In the genomic region with DNA sequence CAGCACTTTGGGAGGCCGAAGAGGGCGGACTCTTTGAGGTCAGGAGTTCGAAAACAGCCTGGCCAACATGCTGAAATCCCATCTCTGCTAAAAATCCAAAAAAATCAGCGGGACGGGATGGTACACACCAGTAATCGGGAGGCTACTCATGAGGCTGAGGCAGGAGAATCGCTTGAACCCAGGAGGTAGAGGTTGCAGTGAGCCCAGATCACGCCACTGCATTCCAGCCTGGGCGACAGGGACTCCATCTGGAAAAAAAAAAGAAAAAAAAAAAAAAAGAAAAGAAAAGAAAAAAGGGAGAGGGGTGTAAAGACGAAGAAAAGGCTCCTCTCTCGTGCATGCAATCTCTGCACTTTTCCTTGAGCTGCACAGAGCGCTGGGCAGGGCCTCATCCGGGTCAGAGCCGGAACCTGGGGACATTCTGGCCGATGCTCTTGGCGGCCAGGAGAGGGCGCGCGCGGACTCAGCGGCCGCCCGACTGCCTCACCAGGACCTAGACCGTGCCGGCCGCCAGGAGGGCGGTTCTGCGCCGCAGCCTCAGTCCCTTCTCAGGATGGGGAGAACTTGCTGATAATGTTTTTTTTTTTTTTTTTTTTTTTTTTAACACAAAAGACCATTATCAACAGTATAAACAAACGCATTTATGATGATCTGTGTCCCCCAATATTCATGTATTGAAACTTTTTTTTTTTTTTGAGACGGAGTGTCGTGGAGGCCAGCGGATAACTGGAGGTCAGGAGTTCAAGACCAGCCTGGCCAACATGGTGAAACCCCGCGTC, we compare ENCODE assay signal across 8 cellular contexts. TPM values are rescaled to one million over a fixed set of nuclear protein-coding genes. Genes with fewer than 3 reads are reported as not detected.
DNase-seq lines count a peak whose midpoint lies in the region; ATAC-seq and TF ChIP-seq lines count a peak whose summit lies in the region.

No MANE protein-coding gene starts in this region.

- TF ChIP-seq POLR2A in Peyer's patch (IDR thresholded peaks at IDR 0.05) (no peak), suprapubic skin (IDR thresholded peaks at IDR 0.05) (no peak)

- H3K27ac Mint-ChIP-seq in neural crest cell (ENCODE audit: unreplicated experiment): no peak overlapping the region

- TF ChIP-seq CTCF in Peyer's patch (IDR thresholded peaks at IDR 0.05): peak; percentile 89 to 99 (median 97)
- TF ChIP-seq CTCF in neural crest cell (conservative IDR thresholded peaks at IDR 0.05): peak; percentile 96
- peak; percentile 94 to 97 for TF ChIP-seq CTCF in suprapubic skin (IDR thresholded peaks at IDR 0.05)

- DNase-seq in AG08396 (ENCODE audit: low spot score) (peak; percentile 81), Peyer's patch (peak; percentile 64 to 87 (median 85)), fibroblast of peridontal ligament (ENCODE audit: extremely low read depth) (peak; percentile 61), neural crest cell (ENCODE audit: low read depth, low spot score) (peak; percentile 61), suprapubic skin (ENCODE audit: low spot score in 2 of 2) (peak; percentile 79 to 87)
- DNase-seq in Jurkat, Clone E6-1 (ENCODE audit: low read depth, low spot score): peak; percentile 28
- peak; percentile 54 for DNase-seq in activated T-cell treated with anti-CD3 and anti-CD28 coated beads, Interleukin-2, amount 50 U/mL, for 4 hours

- no peaks in the 10 kb centered on the region for H3K36me3 Mint-ChIP-seq in activated T-cell treated with anti-CD3 and anti-CD28 coated beads, Interleukin-2, amount 50 U/mL, for 4 hours (ENCODE audit: insufficient read depth)
- no peaks in the 10 kb centered on the region for H3K36me3 Mint-ChIP-seq in neural crest cell (ENCODE audit: low read depth)

- H3K4me3 Mint-ChIP-seq in activated T-cell treated with anti-CD3 and anti-CD28 coated beads, Interleukin-2, amount 50 U/mL, for 4 hours: no peak overlapping the region
- no peak overlapping the region for H3K4me3 Mint-ChIP-seq in neural crest cell

- no peak overlapping the region for H3K4me3 ChIP-seq in Jurkat, Clone E6-1 (ENCODE audit: low read length)
- H3K4me3 ChIP-seq in Peyer's patch (no peak overlapping the region), suprapubic skin (no peak overlapping the region)

- H3K36me3 ChIP-seq in Peyer's patch (no peaks in the 10 kb centered on the region), suprapubic skin (no peaks in the 10 kb centered on the region)

- ATAC-seq in GM19023 (IDR thresholded peaks at IDR 0.05; ENCODE audit: unreplicated experiment): peak; percentile 76
- peak; percentile 100 for ATAC-seq in activated T-cell treated with anti-CD3 and anti-CD28 coated beads, Interleukin-2, amount 50 U/mL, for 4 hours

- 25% methylated on average over 35 of the region's 35 CpGs for WGBS in suprapubic skin

- TF ChIP-seq EP300 in suprapubic skin (IDR thresholded peaks at IDR 0.05): no peak

- no peaks in the 10 kb centered on the region for H3K27me3 Mint-ChIP-seq in activated T-cell treated with anti-CD3 and anti-CD28 coated beads, Interleukin-2, amount 50 U/mL, for 4 hours (ENCODE audit: low read depth)
- peaks cover 70% of the 10 kb centered on the region for H3K27me3 Mint-ChIP-seq in neural crest cell (ENCODE audit: low read depth)

- H3K27ac ChIP-seq in Peyer's patch (no peak overlapping the region), suprapubic skin (no peak overlapping the region)

- no peaks in the 10 kb centered on the region for H3K4me1 Mint-ChIP-seq in activated T-cell treated with anti-CD3 and anti-CD28 coated beads, Interleukin-2, amount 50 U/mL, for 4 hours (ENCODE audit: low read depth)
- no peaks in the 10 kb centered on the region for H3K4me1 Mint-ChIP-seq in neural crest cell

- H3K9me3 ChIP-seq in Peyer's patch (no peaks in the 10 kb centered on the region), suprapubic skin (no peaks in the 10 kb centered on the region)

- H3K9me3 Mint-ChIP-seq in activated T-cell treated with anti-CD3 and anti-CD28 coated beads, Interleukin-2, amount 50 U/mL, for 4 hours: no peaks in the 10 kb centered on the region
- H3K9me3 Mint-ChIP-seq in neural crest cell: no peaks in the 10 kb centered on the region

- H3K27me3 ChIP-seq in Peyer's patch (no peaks in the 10 kb centered on the region), suprapubic skin (no peaks in the 10 kb centered on the region)

- H3K4me1 ChIP-seq in Peyer's patch: peaks cover 0 to 5% (median 0%) of the 10 kb centered on the region in 4 donors
- peaks cover 8% of the 10 kb centered on the region for H3K4me1 ChIP-seq in suprapubic skin

RNA-seq across cellular contexts. Expression of a gene that starts 8.2 kb away (rescaled TPM):
- polyA plus RNA-seq in Jurkat, Clone E6-1 (2012; ENCODE audit: insufficient read depth, insufficient read length): 37.7 TPM
- total RNA-seq in Peyer's patch (10 to 100 TPM; 40.8 to 61.3 (median 53.1) TPM), neural crest cell (32.3 and 32.4 TPM in 2 replicates), suprapubic skin (10 to 100 TPM; 31.5 to 42.1 (median 34.7) TPM)
- 10 to 100 TPM; 25.7 to 28.7 (median 28.5) TPM for total RNA-seq in activated T-cell treated with anti-CD3 and anti-CD28 coated beads, Interleukin-2, amount 50 U/mL, for 4 hours

RNA-seq across cellular contexts. Expression of a gene that starts 16.8 kb away (rescaled TPM):
- polyA plus RNA-seq in Jurkat, Clone E6-1 (2012; ENCODE audit: insufficient read depth, insufficient read length): not detected
- total RNA-seq in Peyer's patch (1 to 10 TPM in 3 of 4 donors, not detected in 1; 1.4 to 1.9 (median 1.8) TPM), neural crest cell (not detected in 2 replicates), suprapubic skin (1 to 10 TPM; 1.7 to 8.7 (median 6.7) TPM)
- total RNA-seq in activated T-cell treated with anti-CD3 and anti-CD28 coated beads, Interleukin-2, amount 50 U/mL, for 4 hours: under 1 TPM in 1 of 3 donors, not detected in 2; 0.37 TPM

RNA-seq across cellular contexts. Expression of a gene that starts 37.0 kb away (rescaled TPM):
- 38.8 TPM for polyA plus RNA-seq in Jurkat, Clone E6-1 (2012; ENCODE audit: insufficient read depth, insufficient read length)
- total RNA-seq in Peyer's patch: 10 to 100 TPM; 30.1 to 67.4 (median 46.8) TPM
- total RNA-seq in activated T-cell treated with anti-CD3 and anti-CD28 coated beads, Interleukin-2, amount 50 U/mL, for 4 hours: 10 to 100 TPM; 39.8 to 47.9 (median 46.8) TPM
- 26.4 and 26.7 TPM in 2 replicates for total RNA-seq in neural crest cell
- 10 to 100 TPM; 32.7 to 81.8 (median 52.1) TPM for total RNA-seq in suprapubic skin

RNA-seq across cellular contexts. Expression of a gene that starts 44.7 kb away (rescaled TPM):
- not detected for polyA plus RNA-seq in Jurkat, Clone E6-1 (2012; ENCODE audit: insufficient read depth, insufficient read length)
- total RNA-seq in Peyer's patch: 10 to 100 TPM in 1 of 4 donors, 1 to 10 TPM in 3; 2.5 to 13.0 (median 5.5) TPM
- total RNA-seq in activated T-cell treated with anti-CD3 and anti-CD28 coated beads, Interleukin-2, amount 50 U/mL, for 4 hours: under 1 TPM in 1 of 3 donors, not detected in 2; 0.33 TPM
- not detected in 2 replicates for total RNA-seq in neural crest cell
- 10 to 100 TPM; 17.7 to 80.5 (median 23.4) TPM for total RNA-seq in suprapubic skin

RNA-seq across cellular contexts. Expression of a gene that starts 57.7 kb away (rescaled TPM):
- polyA plus RNA-seq in Jurkat, Clone E6-1 (2012; ENCODE audit: insufficient read depth, insufficient read length): 2.1 TPM
- under 1 TPM in 1 of 4 donors, not detected in 3; 0.88 TPM for total RNA-seq in Peyer's patch
- total RNA-seq in activated T-cell treated with anti-CD3 and anti-CD28 coated beads, Interleukin-2, amount 50 U/mL, for 4 hours: 10 to 100 TPM in 2 of 3 donors, 1 to 10 TPM in 1; 8.9 to 16.1 (median 13.2) TPM
- not detected in 2 replicates for total RNA-seq in neural crest cell
- 1 to 10 TPM in 2 of 4 donors, under 1 TPM in 1, not detected in 1; 0.87 to 7.6 (median 1.3) TPM for total RNA-seq in suprapubic skin

Comparison
In these comparisons a context has a peak if more than half of its experiments do, and no peak if none do; other contexts are left out.
1. DNase-seq: peak in every context shown above with its lines; median percentile 85 in Peyer's patch; 83 in suprapubic skin; 81 in AG08396; 61 in fibroblast of peridontal ligament; 61 in neural crest cell; 54 in activated T-cell treated with anti-CD3 and anti-CD28 coated beads, Interleukin-2, amount 50 U/mL, for 4 hours; 28 in Jurkat, Clone E6-1.